In the genomic region with DNA sequence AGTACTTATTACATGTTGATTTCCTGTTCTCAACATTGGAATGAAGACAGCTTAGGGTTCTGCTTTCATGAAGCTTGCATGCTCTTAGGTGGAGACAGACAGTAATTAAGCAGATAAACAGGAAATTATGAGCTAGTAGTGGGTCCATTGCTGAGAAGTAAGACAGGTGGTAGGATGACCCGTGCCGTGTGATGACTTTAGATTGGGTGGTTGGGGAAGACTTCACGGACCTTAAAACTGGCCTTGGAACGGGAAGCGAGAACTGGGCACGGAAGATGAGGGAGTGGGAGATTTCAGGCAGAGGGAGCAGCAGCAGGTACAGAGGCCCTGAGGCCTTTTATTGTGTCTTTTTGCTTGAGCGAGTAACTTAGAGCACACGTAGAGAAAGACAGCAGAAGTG, we compare ENCODE assay signal across 22 cellular contexts. TPM values are rescaled to one million over a fixed set of nuclear protein-coding genes. Genes with fewer than 3 reads are reported as not detected.
A peak's percentile ranks its signal among the peaks of the same experiment; 100 is the strongest.
DNase-seq lines count a peak whose midpoint lies in the region; ATAC-seq and TF ChIP-seq lines count a peak whose summit lies in the region.
"Had no signal": no experiment of that assay in that cellular context is flagged by ENCODE, and none has a peak within 500 bp of the region (broad histone marks: within the 10 kb centered on the region; RNA-seq: fewer than 3 reads in every experiment).

No MANE protein-coding gene starts in this region.

- H3K27ac ChIP-seq in esophagus squamous epithelium: peak overlapping the region in 3 of 4 donors; percentile 10 to 71 (median 45)
- H3K27ac ChIP-seq in rectal smooth muscle tissue (ENCODE audit: low read depth, low read length): peak overlapping the region; percentile 78
- peak overlapping the region; percentile 80 for H3K27ac ChIP-seq in tibial artery
- H3K27ac ChIP-seq: adrenal gland, RWPE1 had no signal

- H3K4me3 ChIP-seq in esophagus squamous epithelium (no peak overlapping the region), rectal smooth muscle tissue (ENCODE audit: low read length) (no peak overlapping the region), tibial artery (no peak overlapping the region)
- H3K4me3 ChIP-seq: adrenal gland, heart right ventricle, thoracic aorta had no signal

- ATAC-seq in WTC11 (no peak), HG02884 (IDR thresholded peaks at IDR 0.05; ENCODE audit: unreplicated experiment) (no peak), HG02759 (IDR thresholded peaks at IDR 0.05; ENCODE audit: unreplicated experiment) (no peak)
- ATAC-seq: heart right ventricle, right cardiac atrium had no signal

- CTCF ChIA-PET in WTC11 (lab: Charles Lee): interaction anchor here (1.1 to 6.3 kb wide), 12 partner anchors 8 to 401 kb away, joined by 3 to 83 read pairs (median 5); no protein-coding TSS in a partner anchor

- H3K27ac Mint-ChIP-seq in WTC11: peak overlapping the region; percentile 64
- H3K27ac Mint-ChIP-seq: activated CD4-positive, alpha-beta memory T cell treated with anti-CD3 and anti-CD28 coated beads for 36 hours; dendritic cell treated with granulocyte-macrophage colony-stimulating factor and Interleukin-4, amounts not matched to agents 40 ng/mL and 50 ng/mL, for 4 days had no signal

- POLR2A ChIA-PET in WTC11 (lab: Charles Lee): no interaction called here

- H3K36me3 Mint-ChIP-seq in WTC11: peaks cover 26% of the 10 kb centered on the region

- H3K36me3 ChIP-seq in esophagus squamous epithelium (peaks cover 0 to 74% (median 8%) of the 10 kb centered on the region in 3 donors), rectal smooth muscle tissue (ENCODE audit: control insufficient read depth, insufficient read depth, low read length) (peaks cover 11% of the 10 kb centered on the region), tibial artery (peaks cover 14 to 37% (median 26%) of the 10 kb centered on the region in 3 donors)

- DNase-seq in WTC11 (ENCODE audit: low spot score) (no peak), esophagus squamous epithelium (lab: John Stamatoyannopoulos, UW) (no peak), tibial artery (no peak), foreskin melanocyte (no peak), NCI-H1930 (lab: John Stamatoyannopoulos, UW) (no peak)
- DNase-seq: activated CD4-positive, alpha-beta memory T cell treated with anti-CD3 and anti-CD28 coated beads for 36 hours; activated CD4-positive, CD25-positive, alpha-beta regulatory T cell; activated gamma-delta T cell; AML-193; heart right ventricle; NCI-H187; NCI-H69; nucleus accumbens; SK-N-SH had no signal

- peaks cover 3 to 79% (median 31%) of the 10 kb centered on the region in 3 donors for H3K4me1 ChIP-seq in esophagus squamous epithelium
- H3K4me1 ChIP-seq in rectal smooth muscle tissue (ENCODE audit: control insufficient read depth, insufficient read depth, low read length): peaks cover 68% of the 10 kb centered on the region
- peaks cover 0 to 81% (median 56%) of the 10 kb centered on the region in 4 donors for H3K4me1 ChIP-seq in tibial artery

- no peak overlapping the region for H3K9ac ChIP-seq in rectal smooth muscle tissue (ENCODE audit: low read length)

- H3K27me3 ChIP-seq in esophagus squamous epithelium (no peaks in the 10 kb centered on the region), rectal smooth muscle tissue (ENCODE audit: control insufficient read depth, insufficient read depth, low read length) (no peaks in the 10 kb centered on the region), tibial artery (no peaks in the 10 kb centered on the region)
- H3K27me3 ChIP-seq: adrenal gland, heart right ventricle had no signal

- intact Hi-C loops in esophagus squamous epithelium (cut with DNase I): loop anchor here (5.0 kb wide), 2 partner anchors 95 to 155 kb away; no protein-coding TSS in a partner anchor
- intact Hi-C loops in tibial artery (cut with DNase I; ENCODE audit: low total_unique reads): no loop called here

- H3K4me1 Mint-ChIP-seq in WTC11: peaks cover 25% of the 10 kb centered on the region

- H3K4me3 Mint-ChIP-seq in WTC11: no peak overlapping the region
- H3K4me3 Mint-ChIP-seq: activated CD4-positive, alpha-beta memory T cell treated with anti-CD3 and anti-CD28 coated beads for 36 hours; dendritic cell treated with granulocyte-macrophage colony-stimulating factor and Interleukin-4, amounts not matched to agents 40 ng/mL and 50 ng/mL, for 4 days had no signal

- no peak for TF ChIP-seq POLR2A in esophagus squamous epithelium (IDR thresholded peaks at IDR 0.05)

- H3K27me3 Mint-ChIP-seq in WTC11 (ENCODE audit: low read depth): no peaks in the 10 kb centered on the region
- H3K27me3 Mint-ChIP-seq: activated CD4-positive, alpha-beta memory T cell treated with anti-CD3 and anti-CD28 coated beads for 36 hours; dendritic cell treated with granulocyte-macrophage colony-stimulating factor and Interleukin-4, amounts not matched to agents 40 ng/mL and 50 ng/mL, for 4 days had no signal

- 80 to 81% methylated on average over 8 of the region's 8 CpGs for WGBS in esophagus squamous epithelium, 2 donors

- H3K9me3 ChIP-seq in esophagus squamous epithelium (no peaks in the 10 kb centered on the region), tibial artery (no peaks in the 10 kb centered on the region)
- H3K9me3 ChIP-seq: adrenal gland, heart right ventricle, SK-N-SH, thoracic aorta had no signal

- TF ChIP-seq CTCF in WTC11 (IDR thresholded peaks at IDR 0.05) (no peak), esophagus squamous epithelium (IDR thresholded peaks at IDR 0.05) (no peak), tibial artery (IDR thresholded peaks at IDR 0.05) (no peak)

- H3K9me3 Mint-ChIP-seq in WTC11: no peaks in the 10 kb centered on the region
- H3K9me3 Mint-ChIP-seq: activated CD4-positive, alpha-beta memory T cell treated with anti-CD3 and anti-CD28 coated beads for 36 hours; dendritic cell treated with granulocyte-macrophage colony-stimulating factor and Interleukin-4, amounts not matched to agents 40 ng/mL and 50 ng/mL, for 4 days had no signal

TF ChIP-seq in WTC11, 78 proteins besides CTCF, POLR2A, EP300 and RAD21 (continues in another document):
- TF ChIP-seq, protein P1, sequence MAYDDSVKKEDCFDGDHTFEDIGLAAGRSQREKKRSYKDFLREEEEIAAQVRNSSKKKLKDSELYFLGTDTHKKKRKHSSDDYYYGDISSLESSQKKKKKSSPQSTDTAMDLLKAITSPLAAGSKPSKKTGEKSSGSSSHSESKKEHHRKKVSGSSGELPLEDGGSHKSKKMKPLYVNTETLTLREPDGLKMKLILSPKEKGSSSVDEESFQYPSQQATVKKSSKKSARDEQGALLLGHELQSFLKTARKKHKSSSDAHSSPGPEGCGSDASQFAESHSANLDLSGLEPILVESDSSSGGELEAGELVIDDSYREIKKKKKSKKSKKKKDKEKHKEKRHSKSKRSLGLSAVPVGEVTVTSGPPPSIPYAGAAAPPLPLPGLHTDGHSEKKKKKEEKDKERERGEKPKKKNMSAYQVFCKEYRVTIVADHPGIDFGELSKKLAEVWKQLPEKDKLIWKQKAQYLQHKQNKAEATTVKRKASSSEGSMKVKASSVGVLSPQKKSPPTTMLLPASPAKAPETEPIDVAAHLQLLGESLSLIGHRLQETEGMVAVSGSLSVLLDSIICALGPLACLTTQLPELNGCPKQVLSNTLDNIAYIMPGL (CRISPR knock-in tag; IDR thresholded peaks at IDR 0.05): no peak
- TF ChIP-seq, protein P2, sequence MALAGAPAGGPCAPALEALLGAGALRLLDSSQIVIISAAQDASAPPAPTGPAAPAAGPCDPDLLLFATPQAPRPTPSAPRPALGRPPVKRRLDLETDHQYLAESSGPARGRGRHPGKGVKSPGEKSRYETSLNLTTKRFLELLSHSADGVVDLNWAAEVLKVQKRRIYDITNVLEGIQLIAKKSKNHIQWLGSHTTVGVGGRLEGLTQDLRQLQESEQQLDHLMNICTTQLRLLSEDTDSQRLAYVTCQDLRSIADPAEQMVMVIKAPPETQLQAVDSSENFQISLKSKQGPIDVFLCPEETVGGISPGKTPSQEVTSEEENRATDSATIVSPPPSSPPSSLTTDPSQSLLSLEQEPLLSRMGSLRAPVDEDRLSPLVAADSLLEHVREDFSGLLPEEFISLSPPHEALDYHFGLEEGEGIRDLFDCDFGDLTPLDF (CRISPR knock-in tag; IDR thresholded peaks at IDR 0.05): no peak
- no peak for TF ChIP-seq FOXP1 (CRISPR knock-in tag; IDR thresholded peaks at IDR 0.05; ENCODE audit: borderline replicate concordance)
- no peak for TF ChIP-seq NFYB (CRISPR knock-in tag; conservative IDR thresholded peaks at IDR 0.05; ENCODE audit: low read depth)
- TF ChIP-seq EMX1 (CRISPR knock-in tag; IDR thresholded peaks at IDR 0.05): no peak
- no peak for TF ChIP-seq CBFB (CRISPR knock-in tag; IDR thresholded peaks at IDR 0.05; ENCODE audit: low read depth)
- TF ChIP-seq HMGA2 (CRISPR knock-in tag; IDR thresholded peaks at IDR 0.05): no peak
- no peak for TF ChIP-seq USF1 (CRISPR knock-in tag; IDR thresholded peaks at IDR 0.05)
- no peak for TF ChIP-seq JAZF1 (CRISPR knock-in tag; IDR thresholded peaks at IDR 0.05)
- TF ChIP-seq RORB (CRISPR knock-in tag; IDR thresholded peaks at IDR 0.05): no peak
- no peak for TF ChIP-seq ATF1 (CRISPR knock-in tag; IDR thresholded peaks at IDR 0.05)
- TF ChIP-seq PRRX2 (CRISPR knock-in tag; IDR thresholded peaks at IDR 0.05): no peak
- TF ChIP-seq SMAD4 (CRISPR knock-in tag; IDR thresholded peaks at IDR 0.05): no peak
- no peak for TF ChIP-seq KAT7 (CRISPR knock-in tag; IDR thresholded peaks at IDR 0.05; ENCODE audit: borderline replicate concordance)
- no peak for TF ChIP-seq NR1H2 (CRISPR knock-in tag; IDR thresholded peaks at IDR 0.05)

RNA-seq across cellular contexts. Expression of gene ABL1, which starts 27.2 kb away (rescaled TPM):
- total RNA-seq in WTC11 (2021) (87.5 to 104 TPM (median 89.1 TPM) in 3 replicates), esophagus squamous epithelium (10 to 100 TPM; 22.1 to 51.7 (median 27.1) TPM)

RNA-seq across cellular contexts. Expression of gene QRFP, which starts 34.4 kb away (rescaled TPM):
- not detected in 3 replicates for total RNA-seq in WTC11 (2021)
- under 1 TPM in 1 of 4 donors, not detected in 3; 0.18 TPM for total RNA-seq in esophagus squamous epithelium
- total RNA-seq: activated CD4-positive, alpha-beta memory T cell treated with anti-CD3 and anti-CD28 coated beads for 36 hours; adrenal gland; heart right ventricle; right cardiac atrium; thoracic aorta had no signal
